Comparison of ENCODE assay signal across 25 cellular contexts in the genomic region with DNA sequence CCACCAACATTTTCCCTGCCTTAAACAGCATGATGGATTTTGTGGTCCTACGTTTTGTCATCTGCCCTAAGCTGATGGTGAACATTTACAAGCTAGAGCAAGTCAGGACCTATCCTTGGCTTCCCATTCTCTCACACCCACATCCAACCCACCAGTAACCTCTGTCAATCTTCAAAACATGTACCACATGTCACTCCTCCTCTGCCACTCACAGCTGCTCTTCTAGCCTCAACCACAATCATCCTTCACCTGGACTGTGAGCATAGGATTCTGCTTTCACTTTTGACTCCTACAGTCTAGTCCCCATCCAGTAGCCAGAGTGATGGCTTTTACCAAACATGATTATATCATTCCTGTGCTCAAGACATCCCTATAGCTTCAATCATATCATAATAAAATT.
DNase-seq lines count a peak whose midpoint lies in the region; ATAC-seq, FAIRE-seq and TF ChIP-seq lines count a peak whose summit lies in the region.
"Had no signal": no experiment of that assay in that cellular context is flagged by ENCODE, and none has a peak within 500 bp of the region (broad histone marks: within the 10 kb centered on the region; RNA-seq: fewer than 3 reads in every experiment).

No MANE protein-coding gene starts in this region.

- H4K5ac ChIP-seq in H1 (ENCODE audit: insufficient read length, low read depth, low read length), result no peak overlapping the region

- H3K4me3 ChIP-seq in GM12865 (ENCODE audit: low read depth, low read length) (no peak overlapping the region), MM.1S (ENCODE audit: low read length) (no peak overlapping the region), H1 (ENCODE audit: extremely low read depth in 1 of 4, insufficient read depth in 2 of 4, low read depth in 3 of 4, low read length in 4 of 4) (no peak overlapping the region), gastrocnemius medialis (no peak overlapping the region)
- H3K4me3 ChIP-seq: BLaER1 had no signal

- no peak overlapping the region for H3K56ac ChIP-seq in H1 (replicated peaks; ENCODE audit: insufficient read length, low read depth, low read length)

- H3K27ac ChIP-seq in MM.1S (ENCODE audit: low read length) (no peak overlapping the region), H1 (ENCODE audit: low read depth, low read length) (no peak overlapping the region), substantia nigra (ENCODE audit: low read depth, low read length, poor library complexity, severe bottlenecking) (no peak overlapping the region), gastrocnemius medialis (no peak overlapping the region)
- H3K27ac ChIP-seq: BLaER1, HL-60 had no signal

- no peaks in the 10 kb centered on the region for H3K27me3 ChIP-seq in MM.1S (replicated peaks; ENCODE audit: insufficient read depth, low read length)
- no peaks in the 10 kb centered on the region for H3K27me3 ChIP-seq in H1 (replicated peaks in 1 of 4; ENCODE audit: control insufficient read depth in 3 of 4, extremely low read depth in 1 of 4, insufficient read depth in 3 of 4, low read length in 3 of 4)
- no peaks in the 10 kb centered on the region for H3K27me3 ChIP-seq in gastrocnemius medialis
- H3K27me3 ChIP-seq: BLaER1 had no signal

- CTCF ChIA-PET in H1 (lab: Charles Lee; ENCODE audit: partially characterized antibody), result interaction anchor here (0.6 to 2.0 kb wide), 5 partner anchors 11 to 553 kb away, joined by 3 to 4 read pairs (median 4); no protein-coding TSS in a partner anchor

- H3K18ac ChIP-seq in H1 (ENCODE audit: extremely low read depth, low read length), result no peak overlapping the region

- no peak for FAIRE-seq in H1 (lab: Jason Lieb, UNC)
- FAIRE-seq: GM12892, GM18507, GM19239, H54, HTR-8/SVneo had no signal

- 0 out of 2 replicates have a peak overlapping the region, but pooled peaks have one; percentile 12 for H2BK12ac ChIP-seq in H1 (ENCODE audit: low read depth, low read length)

- no peaks in the 10 kb centered on the region for H3K4me1 ChIP-seq in MM.1S (ENCODE audit: low read length)
- H3K4me1 ChIP-seq in H1 (replicated peaks in 1 of 4; ENCODE audit: control insufficient read depth in 3 of 4, insufficient read depth in 4 of 4, low read length in 3 of 4), result no peaks in the 10 kb centered on the region
- no peaks in the 10 kb centered on the region for H3K4me1 ChIP-seq in gastrocnemius medialis
- H3K4me1 ChIP-seq: BLaER1 had no signal

- TF ChIP-seq POLR2A in H1 (IDR thresholded peaks at IDR 0.05; ENCODE audit: control extremely low read depth in 1 of 2, low read depth in 2 of 2, low read length in 2 of 2) (no peak), gastrocnemius medialis (IDR thresholded peaks at IDR 0.05) (no peak)

- peak; percentile 41 for DNase-seq in GM12865 (ENCODE audit: low read depth)
- DNase-seq in MM.1S, result peak; percentile 53
- DNase-seq in H1 (ENCODE audit: low read depth in 1 of 2, low spot score in 2 of 2), result no peak
- DNase-seq in substantia nigra (lab: John Stamatoyannopoulos, UW), result no peak
- DNase-seq in germinal center (ENCODE audit: low spot score), result no peak
- DNase-seq in gastrocnemius medialis, result no peak
- DNase-seq: 8988T; Calu3; CD4-positive, alpha-beta memory T cell; DMS79 treated with DMSO at 0.1 percent for 48 hours; EL; HFFc6; IMR-90; Kasumi-1; KBM-7 had no signal

- intact Hi-C loops in gastrocnemius medialis (cut with DNase I; ENCODE audit: low total_unique reads), result no loop called here

- H3K79me2 ChIP-seq in MM.1S (ENCODE audit: low read length), result no peaks in the 10 kb centered on the region
- no peaks in the 10 kb centered on the region for H3K79me2 ChIP-seq in H1 (ENCODE audit: control insufficient read depth in 1 of 2, insufficient read depth in 2 of 2, low read length in 2 of 2)

- no peak overlapping the region for H2BK20ac ChIP-seq in H1 (ENCODE audit: low read length)

- H4K20me1 ChIP-seq in MM.1S (ENCODE audit: insufficient read depth, low read length), result no peaks in the 10 kb centered on the region
- no peaks in the 10 kb centered on the region for H4K20me1 ChIP-seq in H1 (replicated peaks in 1 of 2; ENCODE audit: control insufficient read depth in 1 of 2, insufficient read depth in 2 of 2, low read length in 2 of 2)
- H4K20me1 ChIP-seq: BLaER1 had no signal

- H4K8ac ChIP-seq in H1 (ENCODE audit: extremely low read depth, insufficient read depth, low read length), result no peak overlapping the region

- H3K9me2 ChIP-seq in MM.1S (replicated peaks; ENCODE audit: insufficient read depth, low read length), result no peaks in the 10 kb centered on the region

- H3K4me2 ChIP-seq in MM.1S (ENCODE audit: low read depth, low read length) (no peak overlapping the region), H1 (ENCODE audit: insufficient read depth in 1 of 2, low read depth in 2 of 2, low read length in 2 of 2) (no peak overlapping the region)
- H3K4me2 ChIP-seq: BLaER1 had no signal

- H3K4ac ChIP-seq in H1 (replicated peaks; ENCODE audit: insufficient read length, low read depth, low read length), result no peak overlapping the region

- no peak overlapping the region for H3K14ac ChIP-seq in H1 (ENCODE audit: insufficient read length)

- POLR2A ChIA-PET in H1 (lab: Charles Lee; ENCODE audit: partially characterized antibody), result no interaction called here

- H3K9me3 ChIP-seq in MM.1S (replicated peaks; ENCODE audit: insufficient read depth, low read length) (no peaks in the 10 kb centered on the region), H1 (ENCODE audit: insufficient read depth in 2 of 2, low read depth in 1 of 2, low read length in 1 of 2) (no peaks in the 10 kb centered on the region), gastrocnemius medialis (no peaks in the 10 kb centered on the region)
- H3K9me3 ChIP-seq: BLaER1 had no signal

- no peak overlapping the region for H3K23ac ChIP-seq in H1 (ENCODE audit: insufficient read length)

- H3K36me3 ChIP-seq in MM.1S (replicated peaks; ENCODE audit: insufficient read depth, low read length) (no peaks in the 10 kb centered on the region), H1 (ENCODE audit: control insufficient read depth in 2 of 4, insufficient read depth in 4 of 4, low read length in 3 of 4) (no peaks in the 10 kb centered on the region), gastrocnemius medialis (no peaks in the 10 kb centered on the region)
- H3K36me3 ChIP-seq: BLaER1 had no signal

- TF ChIP-seq CTCF in GM12865 (IDR thresholded peaks at IDR 0.05; ENCODE audit: insufficient read depth, low read depth, low read length, missing control alignments), result no peak
- TF ChIP-seq CTCF in MM.1S (IDR thresholded peaks at IDR 0.05; ENCODE audit: low read length), result no peak
- TF ChIP-seq CTCF in H1 (IDR thresholded peaks at IDR 0.05; ENCODE audit: control extremely low read depth in 1 of 3, insufficient read depth in 1 of 3, low read depth in 1 of 3, low read length in 3 of 3), result no peak
- TF ChIP-seq CTCF in gastrocnemius medialis (IDR thresholded peaks at IDR 0.05 in 4 of 5, conservative IDR thresholded peaks at IDR 0.05 in 1 of 5), result no peak

- 89% methylated on average over 1 of the region's 1 CpG; no CpG with 5 or more reads in 1 of the 2 experiments for whole genome bisulfite sequencing in H1 (ENCODE audit: extremely low coverage in 1 of 2, insufficient coverage in 1 of 2, insufficient read length in 1 of 2, insufficient replicate concordance in 2 of 2, low coverage in 1 of 2, low lambda C conversion rate in 2 of 2, missing lambda C conversion rate in 1 of 2), 2 experiments

- in situ Hi-C loops in gastrocnemius medialis (cut with MboI; ENCODE audit: low sequenced_read_pairs in 4 of 4), result no loop called here

- H2BK120ac ChIP-seq in H1 (replicated peaks; ENCODE audit: low read depth, low read length), result no peak overlapping the region

- H2AK5ac ChIP-seq in H1 (ENCODE audit: low read depth, low read length), result no peak overlapping the region

- H3K9ac ChIP-seq in MM.1S (ENCODE audit: low read length), result no peak overlapping the region
- no peak overlapping the region for H3K9ac ChIP-seq in H1 (replicated peaks in 1 of 4; ENCODE audit: extremely low read depth in 1 of 4, low read depth in 3 of 4, low read length in 3 of 4)
- H3K9ac ChIP-seq: BLaER1 had no signal

- TF ChIP-seq EP300 in H1 (IDR thresholded peaks at IDR 0.05; ENCODE audit: borderline replicate concordance in 1 of 2, low read depth in 2 of 2, low read length in 2 of 2), result no peak

- no peaks in the 10 kb centered on the region for H3F3A ChIP-seq in MM.1S (ENCODE audit: insufficient read depth, low read length)

- H2AFZ ChIP-seq in MM.1S (ENCODE audit: low read length) (peak overlapping the region; percentile 47; the same call in 1 of the 2 replicates), H1 (ENCODE audit: low read length) (peak overlapping the region; percentile 58; the same call in 1 of the 2 replicates)

- TF ChIP-seq RAD21 in H1 (IDR thresholded peaks at IDR 0.05 in 1 of 2, conservative IDR thresholded peaks at IDR 0.05 in 1 of 2; ENCODE audit: low read depth in 2 of 2, low read length in 2 of 2), result no peak

- no peak overlapping the region for H2BK5ac ChIP-seq in H1 (ENCODE audit: low read depth, low read length)

- no peaks in the 10 kb centered on the region for H3K79me1 ChIP-seq in H1 (ENCODE audit: low read depth, low read length)

- H3K23me2 ChIP-seq in H1 (ENCODE audit: low read depth, low read length), result no peaks in the 10 kb centered on the region

- peak; percentile 66 for ATAC-seq in HG02798 (IDR thresholded peaks at IDR 0.05; ENCODE audit: poor library complexity, unreplicated experiment)
- ATAC-seq in HG03139 (IDR thresholded peaks at IDR 0.05; ENCODE audit: unreplicated experiment), result no peak
- no peak for ATAC-seq in gastrocnemius medialis
- ATAC-seq: HCT116 had no signal

- peak overlapping the region; percentile 31 for H4K91ac ChIP-seq in H1 (replicated peaks; ENCODE audit: insufficient read length, low read length)

- no peak overlapping the region for H2BK15ac ChIP-seq in H1 (ENCODE audit: low read length)

TF ChIP-seq in H1, 55 proteins besides CTCF, POLR2A, EP300 and RAD21:
- no peak for TF ChIP-seq CBX5 (IDR thresholded peaks at IDR 0.05; ENCODE audit: low read depth, low read length)
- TF ChIP-seq SP2 (IDR thresholded peaks at IDR 0.05; ENCODE audit: low read length), result no peak
- TF ChIP-seq GABPA (IDR thresholded peaks at IDR 0.05; ENCODE audit: borderline replicate concordance, insufficient read depth, low read length), result no peak

Comparison
In these comparisons a context has a peak if more than half of its experiments do, and no peak if none do; other contexts are left out.
1. DNase-seq: peak in GM12865 (single experiment) and MM.1S (single experiment); none in H1 (0 of 2), substantia nigra (0 of 49), germinal center (single experiment) and gastrocnemius medialis (0 of 2).